ENCODE assay signal across 17 cellular contexts in the genomic region with DNA sequence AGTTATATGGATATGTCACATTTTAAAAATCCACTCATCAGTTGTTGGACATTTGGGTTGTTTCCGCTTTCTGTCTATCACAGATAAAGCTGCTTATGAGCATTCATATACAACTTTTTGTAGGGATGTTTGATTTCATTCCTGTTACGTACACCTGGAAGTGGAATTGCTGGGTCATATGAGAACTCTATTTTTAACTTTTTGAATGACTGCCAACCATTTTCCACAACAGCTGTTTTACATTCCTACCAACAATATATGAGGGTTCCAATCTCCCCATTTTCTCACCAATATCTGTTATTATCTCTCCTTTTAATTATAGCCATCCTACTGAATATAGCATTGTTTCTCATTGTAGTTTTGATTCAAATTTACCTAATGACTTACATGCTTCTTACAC.
"Had no signal": no experiment of that assay in that cellular context is flagged by ENCODE, and none has a peak within 500 bp of the region (broad histone marks: within the 10 kb centered on the region; RNA-seq: fewer than 3 reads in every experiment).

No MANE protein-coding gene starts in this region.

- H3K27me3 ChIP-seq: adrenal gland, heart right ventricle, right lobe of liver, stomach, vagina had no signal

- H3K4me3 ChIP-seq: adrenal gland, heart right ventricle, left ventricle myocardium inferior, prostate gland, right lobe of liver, smooth muscle cell, stomach, vagina had no signal

- H3K36me3 ChIP-seq: prostate gland, right lobe of liver had no signal

- ATAC-seq: activated naive CD4-positive, alpha-beta T cell treated with anti-CD3 and anti-CD28 coated beads, Interleukin-2, amount 50 U/mL, for 72 hours; activated T-cell treated with anti-CD3 and anti-CD28 coated beads, Interleukin-2, amount 50 U/mL, for 72 hours; heart right ventricle; naive thymus-derived CD8-positive, alpha-beta T cell; right lobe of liver had no signal

- H3K27ac ChIP-seq: adrenal gland, heart right ventricle, left ventricle myocardium inferior, prostate gland, right lobe of liver, stomach, vagina had no signal

- H3K4me2 ChIP-seq: smooth muscle cell had no signal

- H3K9me3 ChIP-seq: heart right ventricle, left ventricle myocardium inferior, prostate gland, right lobe of liver, stomach, vagina had no signal

- DNase-seq: activated CD4-positive, alpha-beta T cell treated with anti-CD3 and anti-CD28 coated beads, Interleukin-2, amount 50 U/mL, for 4 hours; activated effector memory CD4-positive, alpha-beta T cell treated with anti-CD3 and anti-CD28 coated beads, Interleukin-2, amount 50 U/mL, for 16 hours; activated T-cell treated with anti-CD3 and anti-CD28 coated beads, Interleukin-2, amount 50 U/mL, for 72 hours; adrenal gland; heart right ventricle; kidney glomerular epithelial cell; left ventricle myocardium inferior; mesenchymal stem cell; naive thymus-derived CD8-positive, alpha-beta T cell; right lobe of liver; stimulated activated CD4-positive, alpha-beta T cell treated with anti-CD3 and anti-CD28 coated beads, Interleukin-4, amount 100 ng/mL, for 1 hour; stomach; trophoblast cell had no signal

- H3K4me1 ChIP-seq: adrenal gland, prostate gland, right lobe of liver, stomach, vagina had no signal
